Comparison of ENCODE assay signal across 8 cellular contexts in genomic region chr14:76768201-76768656, GRCh38. TPM values are rescaled to one million over a fixed set of nuclear protein-coding genes. Genes with fewer than 3 reads are reported as not detected.
DNase-seq lines count a peak whose midpoint lies in the region; ATAC-seq and TF ChIP-seq lines count a peak whose summit lies in the region.

No MANE protein-coding gene starts in this region.

- H4K20me1 ChIP-seq in SK-N-SH (ENCODE audit: insufficient read depth) (no peaks in the 10 kb centered on the region), neural progenitor cell (ENCODE audit: low read depth) (peaks cover 15% of the 10 kb centered on the region)

- H3F3A ChIP-seq in SK-N-SH (replicated peaks; ENCODE audit: insufficient read depth) (peaks cover 2% of the 10 kb centered on the region), neural progenitor cell (ENCODE audit: low read depth) (no peaks in the 10 kb centered on the region)

- H3K9me3 ChIP-seq in SK-N-SH (no peaks in the 10 kb centered on the region), neural progenitor cell (ENCODE audit: low read depth) (no peaks in the 10 kb centered on the region), tibial nerve (no peaks in the 10 kb centered on the region)

- H2AFZ ChIP-seq in SK-N-SH (ENCODE audit: low read depth), result no peak overlapping the region
- no peak overlapping the region for H2AFZ ChIP-seq in neural progenitor cell (replicated peaks)

- H3K27ac ChIP-seq in SK-N-SH (ENCODE audit: low read depth in 2 of 2, low read length in 1 of 2), result peak overlapping the region in 1 of 2 experiments; percentile 75; a peak in 2 of 4 replicates
- no peak overlapping the region for H3K27ac ChIP-seq in neural progenitor cell
- H3K27ac ChIP-seq in tibial nerve, result peak overlapping the region in 3 of 4 donors; percentile 52 to 73 (median 68)

- H3K9me2 ChIP-seq in SK-N-SH, result no peaks in the 10 kb centered on the region

- H3K79me2 ChIP-seq in SK-N-SH (ENCODE audit: insufficient read depth) (no peaks in the 10 kb centered on the region), neural progenitor cell (ENCODE audit: low read depth) (no peaks in the 10 kb centered on the region)

- CTCF ChIA-PET in SK-N-SH (lab: Yijun Ruan, JAX), result interaction anchor here (1.1 to 5.7 kb wide), 3 partner anchors 16 to 58 kb away, joined by 4 to 23 read pairs (median 13); no protein-coding TSS in a partner anchor

- H3K4me1 Mint-ChIP-seq in effector memory CD8-positive, alpha-beta T cell (ENCODE audit: low read depth in 2 of 2), result peaks cover 6 to 22% of the 10 kb centered on the region in 2 donors
- H3K4me1 Mint-ChIP-seq in neural progenitor cell, result peaks cover 45% of the 10 kb centered on the region

- TF ChIP-seq CTCF in SK-N-SH (IDR thresholded peaks at IDR 0.05) (no peak), neural progenitor cell (IDR thresholded peaks at IDR 0.05) (no peak), tibial nerve (IDR thresholded peaks at IDR 0.05) (no peak)

- H3K4me3 ChIP-seq in SK-N-SH (ENCODE audit: low read depth in 2 of 2, low read length in 1 of 2) (no peak overlapping the region), neural progenitor cell (no peak overlapping the region), tibial nerve (no peak overlapping the region)

- H3K36me3 ChIP-seq in SK-N-SH (replicated peaks in 1 of 2; ENCODE audit: control insufficient read depth in 1 of 2, insufficient read depth in 2 of 2, low read length in 1 of 2) (no peaks in the 10 kb centered on the region), neural progenitor cell (no peaks in the 10 kb centered on the region), tibial nerve (peaks cover 0 to 6% (median 0%) of the 10 kb centered on the region in 3 donors)

- TF ChIP-seq EP300 in SK-N-SH (IDR thresholded peaks at IDR 0.05; ENCODE audit: borderline replicate concordance in 1 of 2, low read depth in 1 of 2, low read length in 1 of 2) (no peak), tibial nerve (IDR thresholded peaks at IDR 0.05) (peak in 1 of 2 donors; percentile 7)

- POLR2A ChIA-PET in SK-N-SH (lab: Yijun Ruan, JAX), result no interaction called here

- H3K36me3 Mint-ChIP-seq in effector memory CD8-positive, alpha-beta T cell (ENCODE audit: insufficient read depth), result peaks cover 5% of the 10 kb centered on the region
- H3K36me3 Mint-ChIP-seq in neural progenitor cell, result peaks cover 7% of the 10 kb centered on the region

- H3K4me3 Mint-ChIP-seq in effector memory CD8-positive, alpha-beta T cell, result peak overlapping the region in 1 of 2 donors; percentile 66
- H3K4me3 Mint-ChIP-seq in neural progenitor cell, result no peak overlapping the region

- no peak for TF ChIP-seq POLR2A in tibial nerve (IDR thresholded peaks at IDR 0.05)

- ATAC-seq in SK-N-SH treated with all-trans-retinoic acid at 6 μM for 48 hours (no peak), HG03565 (IDR thresholded peaks at IDR 0.05; ENCODE audit: unreplicated experiment) (peak; percentile 84)
- ATAC-seq in effector memory CD8-positive, alpha-beta T cell (replicated peaks), result peak; percentile 95

- WGBS in SK-N-SH (ENCODE audit: low lambda C conversion rate), result 76% methylated on average over 10 of the region's 11 CpGs
- 16 to 30% methylated on average over 11 of the region's 11 CpGs for WGBS in tibial nerve, 2 donors

- no peak overlapping the region for H3K9ac ChIP-seq in SK-N-SH
- no peak overlapping the region for H3K9ac ChIP-seq in neural progenitor cell

- H3K27me3 ChIP-seq in SK-N-SH (ENCODE audit: insufficient read depth), result no peaks in the 10 kb centered on the region
- peaks cover 12% of the 10 kb centered on the region for H3K27me3 ChIP-seq in neural progenitor cell
- no peaks in the 10 kb centered on the region for H3K27me3 ChIP-seq in tibial nerve

- TF ChIP-seq RAD21 in SK-N-SH (IDR thresholded peaks at IDR 0.05; ENCODE audit: low read length), result no peak

- H3K27me3 Mint-ChIP-seq in effector memory CD8-positive, alpha-beta T cell, result peaks cover 0 to 8% of the 10 kb centered on the region in 2 donors
- H3K27me3 Mint-ChIP-seq in neural progenitor cell (ENCODE audit: insufficient read depth, low read depth), result peaks cover 2% of the 10 kb centered on the region

- no peaks in the 10 kb centered on the region for H3K9me3 Mint-ChIP-seq in effector memory CD8-positive, alpha-beta T cell
- no peaks in the 10 kb centered on the region for H3K9me3 Mint-ChIP-seq in neural progenitor cell

- H3K27ac Mint-ChIP-seq in effector memory CD8-positive, alpha-beta T cell, result peak overlapping the region; percentile 77 to 94
- H3K27ac Mint-ChIP-seq in neural progenitor cell, result peak overlapping the region; percentile 8

- H3K4me1 ChIP-seq in SK-N-SH (ENCODE audit: control insufficient read depth in 1 of 2, insufficient read depth in 2 of 2, low read depth in 1 of 2, low read length in 1 of 2), result peaks cover 8 to 38% of the 10 kb centered on the region in 2 experiments; a peak in 3 of 4 replicates
- H3K4me1 ChIP-seq in neural progenitor cell, result peaks cover 17% of the 10 kb centered on the region
- peaks cover 0 to 65% (median 32%) of the 10 kb centered on the region in 4 donors for H3K4me1 ChIP-seq in tibial nerve

- DNase-seq in SK-N-SH (peak; percentile 76), neural progenitor cell (ENCODE audit: low spot score) (peak; percentile 20), tibial nerve (ENCODE audit: low spot score in 2 of 2) (peak in 1 of 2 donors; percentile 15), DMS 273 (lab: John Stamatoyannopoulos, UW; ENCODE audit: unreplicated experiment) (no peak)
- peak; percentile 67 for DNase-seq in activated CD4-positive, alpha-beta T cell treated with anti-CD3 and anti-CD28 coated beads for 48 hours
- peak; percentile 13 to 71 (median 67) for DNase-seq in effector memory CD8-positive, alpha-beta T cell

- H3K4me2 ChIP-seq in SK-N-SH (no peak overlapping the region), neural progenitor cell (peak overlapping the region; percentile 41)

TF ChIP-seq in SK-N-SH, 30 proteins besides CTCF, POLR2A, EP300 and RAD21 (continues in another document):
- TF ChIP-seq RXRA (IDR thresholded peaks at IDR 0.05; ENCODE audit: borderline replicate concordance, low read depth) (no peak), USF1 (IDR thresholded peaks at IDR 0.05; ENCODE audit: borderline replicate concordance, low read depth) (no peak), RFX5 (IDR thresholded peaks at IDR 0.05; ENCODE audit: low read length) (no peak), FOXJ3 (CRISPR knock-in tag; IDR thresholded peaks at IDR 0.05) (no peak), EZH2phosphoT487 (IDR thresholded peaks at IDR 0.05; ENCODE audit: borderline replicate concordance, low read depth) (no peak), FOSL2 (IDR thresholded peaks at IDR 0.05; ENCODE audit: borderline replicate concordance, low read depth) (no peak), MAX (IDR thresholded peaks at IDR 0.05; ENCODE audit: low read depth) (no peak), TEAD4 (IDR thresholded peaks at IDR 0.05; ENCODE audit: borderline replicate concordance, insufficient read depth) (no peak)

TF ChIP-seq in SK-N-SH treated with all-trans-retinoic acid at 6 μM for 48 hours, 23 proteins besides CTCF, POLR2A, EP300 and RAD21 (continues in another document):
- TF ChIP-seq TOX (CRISPR knock-in tag; IDR thresholded peaks at IDR 0.05; ENCODE audit: borderline replicate concordance), result no peak
- no peak for TF ChIP-seq POU6F1 (CRISPR knock-in tag; IDR thresholded peaks at IDR 0.05; ENCODE audit: borderline replicate concordance, low read depth)

RNA-seq across cellular contexts. Expression of gene VASH1, which starts 7.0 kb away (rescaled TPM):
- 4.8 and 4.9 TPM in 2 replicates for polyA plus RNA-seq in SK-N-SH (2012; rRNA removed)
- 2.1 and 2.8 TPM in 2 replicates for polyA plus RNA-seq in SK-N-SH (2012; cell fraction: cytosol; rRNA removed)
- polyA plus RNA-seq in SK-N-SH (2012; cell fraction: nucleus; rRNA removed), result 18.6 and 33.7 TPM in 2 replicates
- total RNA-seq in neural progenitor cell (ENCODE audit: low replicate concordance), result 10.3 and 20.1 TPM in 2 replicates
- total RNA-seq in tibial nerve, result 10 to 100 TPM; 13.8 to 24.7 (median 18.6) TPM

RNA-seq across cellular contexts. Expression of gene ANGEL1, which starts 44.5 kb away (rescaled TPM):
- polyA plus RNA-seq in SK-N-SH (2012; rRNA removed), result 14.1 and 20.7 TPM in 2 replicates
- polyA plus RNA-seq in SK-N-SH (2012; cell fraction: cytosol; rRNA removed), result 7.5 and 9.8 TPM in 2 replicates
- 48.0 and 56.1 TPM in 2 replicates for polyA plus RNA-seq in SK-N-SH (2012; cell fraction: nucleus; rRNA removed)
- total RNA-seq in neural progenitor cell (ENCODE audit: low replicate concordance) (23.2 and 28.7 TPM in 2 replicates), tibial nerve (10 to 100 TPM; 21.6 to 27.7 (median 26.1) TPM)

RNA-seq across cellular contexts. Expression of gene LRRC74A, which starts 58.0 kb away (rescaled TPM):
- polyA plus RNA-seq in SK-N-SH (2012; rRNA removed), result not detected in 2 replicates
- not detected in 2 replicates for polyA plus RNA-seq in SK-N-SH (2012; cell fraction: cytosol; rRNA removed)
- not detected in 2 replicates for polyA plus RNA-seq in SK-N-SH (2012; cell fraction: nucleus; rRNA removed)
- total RNA-seq in neural progenitor cell (ENCODE audit: low replicate concordance) (not detected in 2 replicates), tibial nerve (not detected)
